Comparison of ENCODE assay signal across 1 cellular context in the genomic region with DNA sequence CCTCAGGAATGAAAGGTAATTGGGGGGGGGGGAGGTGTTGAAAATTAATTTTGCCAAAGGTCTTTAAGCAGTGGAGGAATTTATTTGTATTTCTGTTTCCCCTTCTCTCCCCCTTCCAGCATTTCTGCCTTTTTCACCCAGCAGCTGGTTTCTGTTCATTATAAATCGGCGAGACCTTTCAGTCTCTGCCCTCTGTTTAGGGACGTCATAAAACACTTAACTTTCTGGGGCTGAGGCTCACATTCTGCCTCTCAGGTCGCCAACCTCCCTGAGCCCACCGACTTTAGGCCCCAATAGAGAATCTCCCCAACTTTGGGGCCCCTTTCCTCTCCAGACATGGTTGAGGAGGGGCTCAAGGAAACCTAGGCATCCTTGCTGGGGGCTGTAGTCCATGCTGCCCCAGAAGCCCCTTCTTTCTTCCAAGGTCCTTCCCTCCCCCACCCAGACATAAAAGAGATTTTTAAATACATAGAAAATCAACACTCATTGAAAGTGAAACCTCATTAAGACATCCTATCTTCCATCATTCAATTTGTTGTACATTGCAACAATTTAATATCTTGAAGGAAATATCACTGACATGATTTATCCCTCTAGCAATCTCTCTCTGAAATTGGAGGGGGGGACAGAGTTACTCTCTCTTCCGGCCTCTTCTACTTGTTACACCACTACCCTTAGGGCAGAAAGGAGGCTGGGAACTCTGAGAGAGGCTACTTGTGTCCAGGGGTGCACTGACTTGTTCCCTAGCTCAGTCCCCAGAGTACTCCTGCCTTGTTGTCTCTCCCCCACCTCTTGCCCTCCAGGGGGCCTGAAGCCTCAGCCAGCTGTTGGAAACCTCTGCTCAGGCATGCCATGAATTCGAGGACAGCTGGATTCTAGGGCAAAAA.
TF ChIP-seq lines count a peak whose summit lies in the region.

No MANE protein-coding gene starts in this region.

TF ChIP-seq in GM12878, 131 proteins besides CTCF, POLR2A, EP300 and RAD21:
- TF ChIP-seq, protein P1, sequence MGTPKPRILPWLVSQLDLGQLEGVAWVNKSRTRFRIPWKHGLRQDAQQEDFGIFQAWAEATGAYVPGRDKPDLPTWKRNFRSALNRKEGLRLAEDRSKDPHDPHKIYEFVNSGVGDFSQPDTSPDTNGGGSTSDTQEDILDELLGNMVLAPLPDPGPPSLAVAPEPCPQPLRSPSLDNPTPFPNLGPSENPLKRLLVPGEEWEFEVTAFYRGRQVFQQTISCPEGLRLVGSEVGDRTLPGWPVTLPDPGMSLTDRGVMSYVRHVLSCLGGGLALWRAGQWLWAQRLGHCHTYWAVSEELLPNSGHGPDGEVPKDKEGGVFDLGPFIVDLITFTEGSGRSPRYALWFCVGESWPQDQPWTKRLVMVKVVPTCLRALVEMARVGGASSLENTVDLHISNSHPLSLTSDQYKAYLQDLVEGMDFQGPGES (IDR thresholded peaks at IDR 0.05) = no peak
- TF ChIP-seq, protein P2, sequence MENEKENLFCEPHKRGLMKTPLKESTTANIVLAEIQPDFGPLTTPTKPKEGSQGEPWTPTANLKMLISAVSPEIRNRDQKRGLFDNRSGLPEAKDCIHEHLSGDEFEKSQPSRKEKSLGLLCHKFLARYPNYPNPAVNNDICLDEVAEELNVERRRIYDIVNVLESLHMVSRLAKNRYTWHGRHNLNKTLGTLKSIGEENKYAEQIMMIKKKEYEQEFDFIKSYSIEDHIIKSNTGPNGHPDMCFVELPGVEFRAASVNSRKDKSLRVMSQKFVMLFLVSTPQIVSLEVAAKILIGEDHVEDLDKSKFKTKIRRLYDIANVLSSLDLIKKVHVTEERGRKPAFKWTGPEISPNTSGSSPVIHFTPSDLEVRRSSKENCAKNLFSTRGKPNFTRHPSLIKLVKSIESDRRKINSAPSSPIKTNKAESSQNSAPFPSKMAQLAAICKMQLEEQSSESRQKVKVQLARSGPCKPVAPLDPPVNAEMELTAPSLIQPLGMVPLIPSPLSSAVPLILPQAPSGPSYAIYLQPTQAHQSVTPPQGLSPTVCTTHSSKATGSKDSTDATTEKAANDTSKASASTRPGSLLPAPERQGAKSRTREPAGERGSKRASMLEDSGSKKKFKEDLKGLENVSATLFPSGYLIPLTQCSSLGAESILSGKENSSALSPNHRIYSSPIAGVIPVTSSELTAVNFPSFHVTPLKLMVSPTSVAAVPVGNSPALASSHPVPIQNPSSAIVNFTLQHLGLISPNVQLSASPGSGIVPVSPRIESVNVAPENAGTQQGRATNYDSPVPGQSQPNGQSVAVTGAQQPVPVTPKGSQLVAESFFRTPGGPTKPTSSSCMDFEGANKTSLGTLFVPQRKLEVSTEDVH (IDR thresholded peaks at IDR 0.05; ENCODE audit: low read depth, partially characterized antibody) = no peak
- TF ChIP-seq, protein P3, sequence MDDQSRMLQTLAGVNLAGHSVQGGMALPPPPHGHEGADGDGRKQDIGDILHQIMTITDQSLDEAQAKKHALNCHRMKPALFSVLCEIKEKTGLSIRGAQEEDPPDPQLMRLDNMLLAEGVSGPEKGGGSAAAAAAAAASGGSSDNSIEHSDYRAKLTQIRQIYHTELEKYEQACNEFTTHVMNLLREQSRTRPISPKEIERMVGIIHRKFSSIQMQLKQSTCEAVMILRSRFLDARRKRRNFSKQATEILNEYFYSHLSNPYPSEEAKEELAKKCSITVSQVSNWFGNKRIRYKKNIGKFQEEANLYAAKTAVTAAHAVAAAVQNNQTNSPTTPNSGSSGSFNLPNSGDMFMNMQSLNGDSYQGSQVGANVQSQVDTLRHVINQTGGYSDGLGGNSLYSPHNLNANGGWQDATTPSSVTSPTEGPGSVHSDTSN (IDR thresholded peaks at IDR 0.05; ENCODE audit: insufficient replicate concordance, low read depth, low read length) = no peak
- no peak for TF ChIP-seq ELK1 (IDR thresholded peaks at IDR 0.05; ENCODE audit: low read depth, low read length)
- no peak for TF ChIP-seq STAT1 (conservative IDR thresholded peaks at IDR 0.05)
- TF ChIP-seq RCOR1 (conservative IDR thresholded peaks at IDR 0.05; ENCODE audit: low read depth, low read length) = no peak
- TF ChIP-seq, protein P4, sequence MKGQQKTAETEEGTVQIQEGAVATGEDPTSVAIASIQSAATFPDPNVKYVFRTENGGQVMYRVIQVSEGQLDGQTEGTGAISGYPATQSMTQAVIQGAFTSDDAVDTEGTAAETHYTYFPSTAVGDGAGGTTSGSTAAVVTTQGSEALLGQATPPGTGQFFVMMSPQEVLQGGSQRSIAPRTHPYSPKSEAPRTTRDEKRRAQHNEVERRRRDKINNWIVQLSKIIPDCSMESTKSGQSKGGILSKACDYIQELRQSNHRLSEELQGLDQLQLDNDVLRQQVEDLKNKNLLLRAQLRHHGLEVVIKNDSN (IDR thresholded peaks at IDR 0.05; ENCODE audit: borderline replicate concordance, extremely low read length, insufficient read depth, low read depth, low read length) = no peak
- no peak for TF ChIP-seq BCLAF1 (IDR thresholded peaks at IDR 0.05)
- no peak for TF ChIP-seq ZNF24 (IDR thresholded peaks at IDR 0.05)
- no peak for TF ChIP-seq GATAD2B (conservative IDR thresholded peaks at IDR 0.05; ENCODE audit: low read depth)
- no peak for TF ChIP-seq YY1 (IDR thresholded peaks at IDR 0.05; ENCODE audit: low read depth, low read length)
- no peak for TF ChIP-seq SIN3A (IDR thresholded peaks at IDR 0.05; ENCODE audit: low read depth, low read length)
- TF ChIP-seq MEF2A (IDR thresholded peaks at IDR 0.05; ENCODE audit: insufficient read depth, low read depth, low read length) = no peak
- no peak for TF ChIP-seq KDM1A (IDR thresholded peaks at IDR 0.05; ENCODE audit: borderline replicate concordance)
